22 cellular contexts compared by ENCODE assay signal in genomic region chr2:149223472-149224062, GRCh38.
DNase-seq lines count a peak whose midpoint lies in the region; ATAC-seq, FAIRE-seq and TF ChIP-seq lines count a peak whose summit lies in the region.
"Had no signal": no experiment of that assay in that cellular context is flagged by ENCODE, and none has a peak within 500 bp of the region (broad histone marks: within the 10 kb centered on the region; RNA-seq: fewer than 3 reads in every experiment).

No MANE protein-coding gene starts in this region.

- peaks cover 16% of the 10 kb centered on the region for H3K27me3 Mint-ChIP-seq in CD8-positive, alpha-beta T cell (ENCODE audit: low read depth)

- FAIRE-seq in H1 (lab: Jason Lieb, UNC), result peak; percentile 83
- FAIRE-seq: GM19239 had no signal

- H2AFZ ChIP-seq in H1 (ENCODE audit: low read length) (no peak overlapping the region), PC-9 (no peak overlapping the region)

- H2BK120ac ChIP-seq in H1 (replicated peaks; ENCODE audit: low read depth, low read length), result no peak overlapping the region

- no peak overlapping the region for H4K91ac ChIP-seq in H1 (replicated peaks; ENCODE audit: insufficient read length, low read length)

- H2BK12ac ChIP-seq in H1 (ENCODE audit: low read depth, low read length), result no peak overlapping the region

- POLR2A ChIA-PET in H1 (lab: Charles Lee; ENCODE audit: partially characterized antibody) (no interaction called here), PC-9 (lab: Charles Lee; ENCODE audit: unreplicated experiment) (interaction anchor here (0.5 kb wide), 1 partner anchor 53 kb away, joined by 5 read pairs; no protein-coding TSS in a partner anchor)
- POLR2A ChIA-PET in CD8-positive, alpha-beta T cell (lab: Charles Lee), result no interaction called here

- peak overlapping the region in 1 of 4 experiments; percentile 33; a peak in 1 of 8 replicates for H3K4me3 ChIP-seq in H1 (ENCODE audit: extremely low read depth in 1 of 4, insufficient read depth in 2 of 4, low read depth in 3 of 4, low read length in 4 of 4)
- H3K4me3 ChIP-seq in iPS-20b (ENCODE audit: low read length), result 0 out of 2 replicates have a peak overlapping the region, but pooled peaks have one; percentile 25
- no peak overlapping the region for H3K4me3 ChIP-seq in PC-9
- H3K4me3 ChIP-seq in CD8-positive, alpha-beta T cell (ENCODE audit: low read depth, low read length), result no peak overlapping the region
- no peak overlapping the region for H3K4me3 ChIP-seq in ovary
- H3K4me3 ChIP-seq in lower leg skin (ENCODE audit: low read depth, poor library complexity, severe bottlenecking), result no peak overlapping the region
- H3K4me3 ChIP-seq: HAP-1 had no signal

- H4K20me1 ChIP-seq in H1 (replicated peaks in 1 of 2; ENCODE audit: control insufficient read depth in 1 of 2, insufficient read depth in 2 of 2, low read length in 2 of 2), result no peaks in the 10 kb centered on the region
- H4K20me1 ChIP-seq in PC-9 (ENCODE audit: insufficient read depth), result no peaks in the 10 kb centered on the region

- intact Hi-C loops in PC-9 (cut with micrococcal nuclease; ENCODE audit: unreplicated experiment) (no loop called here), ovary (cut with DNase I) (no loop called here), lower leg skin (cut with DNase I; ENCODE audit: low total_unique reads) (no loop called here)
- intact Hi-C loops in CD8-positive, alpha-beta T cell (cut with DNase I, micrococcal nuclease), result no loop called here

- H3K4me2 ChIP-seq in H1 (ENCODE audit: insufficient read depth in 1 of 2, low read depth in 2 of 2, low read length in 2 of 2), result peak overlapping the region; percentile 30 to 39; a peak in 3 of 4 replicates
- H3K4me2 ChIP-seq in PC-9, result no peak overlapping the region

- H3K79me2 ChIP-seq in H1 (ENCODE audit: control insufficient read depth in 1 of 2, insufficient read depth in 2 of 2, low read length in 2 of 2), result no peaks in the 10 kb centered on the region
- no peaks in the 10 kb centered on the region for H3K79me2 ChIP-seq in PC-9 (ENCODE audit: low read depth)

- no peaks in the 10 kb centered on the region for H3K9me2 ChIP-seq in PC-9 (ENCODE audit: insufficient read depth)

- TF ChIP-seq EP300 in H1 (IDR thresholded peaks at IDR 0.05; ENCODE audit: borderline replicate concordance in 1 of 2, low read depth in 2 of 2, low read length in 2 of 2) (no peak), ovary (IDR thresholded peaks at IDR 0.05) (no peak)

- TF ChIP-seq RAD21 in H1 (IDR thresholded peaks at IDR 0.05 in 1 of 2, conservative IDR thresholded peaks at IDR 0.05 in 1 of 2; ENCODE audit: low read depth in 2 of 2, low read length in 2 of 2), result no peak

- H2BK15ac ChIP-seq in H1 (ENCODE audit: low read length), result no peak overlapping the region

- H3K36me3 ChIP-seq in H1 (ENCODE audit: control insufficient read depth in 2 of 4, insufficient read depth in 4 of 4, low read length in 3 of 4), result no peaks in the 10 kb centered on the region
- H3K36me3 ChIP-seq in iPS-20b (ENCODE audit: insufficient read depth, low read depth, low read length), result no peaks in the 10 kb centered on the region
- no peaks in the 10 kb centered on the region for H3K36me3 ChIP-seq in PC-9 (ENCODE audit: low read depth)
- H3K36me3 ChIP-seq in CD8-positive, alpha-beta T cell (ENCODE audit: insufficient read depth, low read length), result no peaks in the 10 kb centered on the region
- H3K36me3 ChIP-seq in ovary, result no peaks in the 10 kb centered on the region
- H3K36me3 ChIP-seq: HAP-1 had no signal

- H3K27ac Mint-ChIP-seq in CD8-positive, alpha-beta T cell, result no peak overlapping the region

- no peak overlapping the region for H3K56ac ChIP-seq in H1 (replicated peaks; ENCODE audit: insufficient read length, low read depth, low read length)

- H3K9ac ChIP-seq in H1 (replicated peaks in 1 of 4; ENCODE audit: extremely low read depth in 1 of 4, low read depth in 3 of 4, low read length in 3 of 4) (no peak overlapping the region), iPS-20b (ENCODE audit: low read depth, low read length) (no peak overlapping the region)

- CTCF ChIA-PET in H1 (lab: Charles Lee; ENCODE audit: partially characterized antibody), result interaction anchor here (1.1 to 3.1 kb wide), 3 partner anchors 13 to 207 kb away, joined by 4 to 7 read pairs (median 4); partner anchors contain the start of gene LYPD6B
- CTCF ChIA-PET in PC-9 (lab: Charles Lee), result no interaction called here
- CTCF ChIA-PET in CD8-positive, alpha-beta T cell (lab: Charles Lee), result no interaction called here

- H3K79me1 ChIP-seq in H1 (ENCODE audit: low read depth, low read length), result no peaks in the 10 kb centered on the region

- no peak overlapping the region for H4K5ac ChIP-seq in H1 (ENCODE audit: insufficient read length, low read depth, low read length)

- no TSS peak for BruUV-seq in PC-9 (replicated peaks; lab: Mats Ljungman, UMichigan)

- no peak overlapping the region for H2BK20ac ChIP-seq in H1 (ENCODE audit: low read length)

- 0 out of 2 replicates have a peak overlapping the region, but pooled peaks have one; percentile 53 for H3K18ac ChIP-seq in H1 (ENCODE audit: extremely low read depth, low read length)

- H3K9me3 ChIP-seq in H1 (ENCODE audit: insufficient read depth in 2 of 2, low read depth in 1 of 2, low read length in 1 of 2), result no peaks in the 10 kb centered on the region
- H3K9me3 ChIP-seq in iPS-20b (ENCODE audit: insufficient read depth, low read depth, low read length), result no peaks in the 10 kb centered on the region
- no peaks in the 10 kb centered on the region for H3K9me3 ChIP-seq in PC-9 (ENCODE audit: insufficient read depth, low read depth)
- H3K9me3 ChIP-seq in CD8-positive, alpha-beta T cell (ENCODE audit: low read length), result no peaks in the 10 kb centered on the region
- no peaks in the 10 kb centered on the region for H3K9me3 ChIP-seq in ovary
- H3K9me3 ChIP-seq: HAP-1 had no signal

- H3K27ac ChIP-seq in H1 (ENCODE audit: low read depth, low read length) (no peak overlapping the region), iPS-20b (ENCODE audit: low read length) (no peak overlapping the region), PC-9 (no peak overlapping the region), ovary (no peak overlapping the region)
- no peak overlapping the region for H3K27ac ChIP-seq in CD8-positive, alpha-beta T cell (ENCODE audit: low read depth, low read length)
- H3K27ac ChIP-seq: C4-2B had no signal

- TF ChIP-seq POLR2A in H1 (IDR thresholded peaks at IDR 0.05; ENCODE audit: control extremely low read depth in 1 of 2, low read depth in 2 of 2, low read length in 2 of 2), result no peak
- TF ChIP-seq POLR2A in ovary (IDR thresholded peaks at IDR 0.05), result no peak
- TF ChIP-seq POLR2A in lower leg skin (IDR thresholded peaks at IDR 0.05), result no peak

- no peak overlapping the region for H3K4me3 Mint-ChIP-seq in CD8-positive, alpha-beta T cell

- no peaks in the 10 kb centered on the region for H3K36me3 Mint-ChIP-seq in CD8-positive, alpha-beta T cell

- H3K4me1 Mint-ChIP-seq in CD8-positive, alpha-beta T cell (ENCODE audit: low read depth), result no peaks in the 10 kb centered on the region

- no peaks in the 10 kb centered on the region for H3K9me3 Mint-ChIP-seq in CD8-positive, alpha-beta T cell

- H3K14ac ChIP-seq in H1 (ENCODE audit: insufficient read length), result no peak overlapping the region

- ATAC-seq in CD8-positive, alpha-beta T cell, result no peak

- H3K4ac ChIP-seq in H1 (replicated peaks; ENCODE audit: insufficient read length, low read depth, low read length), result no peak overlapping the region

- DNase-seq in AG09319 (ENCODE audit: extremely low read depth, low read depth), result peak; percentile 71
- DNase-seq in SK-N-DZ (ENCODE audit: low spot score), result peak; percentile 89
- peak in 1 of 2 experiments; percentile 7 for DNase-seq in H1 (ENCODE audit: low read depth in 1 of 2, low spot score in 2 of 2)
- no peak for DNase-seq in PC-9
- no peak for DNase-seq in CD8-positive, alpha-beta T cell
- no peak for DNase-seq in ovary
- no peak for DNase-seq in lower leg skin (ENCODE audit: low spot score in 2 of 2)
- DNase-seq: 8988T, GF-D8, IMR-90, Karpas-422, MV-4-11, NCI-H1105 treated with DMSO at 0.1 percent for 48 hours, NCI-H1694 treated with DMSO at 0.1 percent for 48 hours, NCI-H2081 treated with DMSO at 0.1 percent for 48 hours, NCI-H526 treated with DMSO at 0.1 percent for 48 hours, SHP77, T-helper 1 cell had no signal

- TF ChIP-seq CTCF in AG09319 (IDR thresholded peaks at IDR 0.05; ENCODE audit: low read depth, low read length), result no peak
- no peak for TF ChIP-seq CTCF in H1 (IDR thresholded peaks at IDR 0.05; ENCODE audit: control extremely low read depth in 1 of 3, insufficient read depth in 1 of 3, low read depth in 1 of 3, low read length in 3 of 3)
- TF ChIP-seq CTCF in PC-9 (conservative IDR thresholded peaks at IDR 0.05), result no peak
- no peak for TF ChIP-seq CTCF in CD8-positive, alpha-beta T cell (IDR thresholded peaks at IDR 0.05)
- TF ChIP-seq CTCF in ovary (IDR thresholded peaks at IDR 0.05), result no peak
- no peak for TF ChIP-seq CTCF in lower leg skin (IDR thresholded peaks at IDR 0.05)

- H3K27me3 ChIP-seq in H1 (replicated peaks in 1 of 4; ENCODE audit: control insufficient read depth in 3 of 4, extremely low read depth in 1 of 4, insufficient read depth in 3 of 4, low read length in 3 of 4), result no peaks in the 10 kb centered on the region
- no peaks in the 10 kb centered on the region for H3K27me3 ChIP-seq in iPS-20b (ENCODE audit: insufficient read depth, low read length)
- H3K27me3 ChIP-seq in PC-9 (ENCODE audit: insufficient read depth, low read depth), result no peaks in the 10 kb centered on the region
- peaks cover 3% of the 10 kb centered on the region for H3K27me3 ChIP-seq in CD8-positive, alpha-beta T cell (ENCODE audit: insufficient read depth, low read length)
- no peaks in the 10 kb centered on the region for H3K27me3 ChIP-seq in ovary

- H2AK5ac ChIP-seq in H1 (ENCODE audit: low read depth, low read length), result no peak overlapping the region

- H3K23me2 ChIP-seq in H1 (ENCODE audit: low read depth, low read length), result no peaks in the 10 kb centered on the region; the same call in 1 of the 2 replicates

- no peak overlapping the region for H2BK5ac ChIP-seq in H1 (ENCODE audit: low read depth, low read length)

- H3F3A ChIP-seq in PC-9 (ENCODE audit: insufficient read depth, low read depth), result no peaks in the 10 kb centered on the region

- no peak overlapping the region for H4K8ac ChIP-seq in H1 (ENCODE audit: extremely low read depth, insufficient read depth, low read length)

- H3K23ac ChIP-seq in H1 (ENCODE audit: insufficient read length), result no peak overlapping the region

- 67% methylated on average over 2 of the region's 2 CpGs; no CpG with 5 or more reads in 1 of the 2 experiments for WGBS in H1 (ENCODE audit: extremely low coverage in 1 of 2, insufficient coverage in 1 of 2, insufficient read length in 1 of 2, insufficient replicate concordance in 2 of 2, low coverage in 1 of 2, low lambda C conversion rate in 2 of 2, missing lambda C conversion rate in 1 of 2), 2 experiments
- WGBS in ovary, 3 donors, result 55 to 63% (median 56%) methylated on average over 2 of the region's 2 CpGs
- 53 to 66% methylated on average over 2 of the region's 2 CpGs for WGBS in lower leg skin, 2 donors

- peaks cover 2 to 10% (median 8%) of the 10 kb centered on the region in 4 experiments for H3K4me1 ChIP-seq in H1 (replicated peaks in 1 of 4; ENCODE audit: control insufficient read depth in 3 of 4, insufficient read depth in 4 of 4, low read length in 3 of 4)
- peaks cover 11% of the 10 kb centered on the region for H3K4me1 ChIP-seq in iPS-20b (ENCODE audit: insufficient read depth, low read length)
- H3K4me1 ChIP-seq in PC-9 (replicated peaks; ENCODE audit: insufficient read depth), result no peaks in the 10 kb centered on the region
- no peaks in the 10 kb centered on the region for H3K4me1 ChIP-seq in CD8-positive, alpha-beta T cell (ENCODE audit: insufficient read depth, low read length)
- H3K4me1 ChIP-seq in ovary (ENCODE audit: insufficient read depth), result no peaks in the 10 kb centered on the region

Comparison
In these comparisons a context has a peak if more than half of its experiments do, and no peak if none do; other contexts are left out.
1. DNase-seq: peak in AG09319 (single experiment) and SK-N-DZ (single experiment); none in PC-9 (0 of 2), CD8-positive, alpha-beta T cell (0 of 7), ovary (0 of 5) and lower leg skin (0 of 2).